In genomic region chr10:110492069-110492782, GRCh38 we compare ENCODE assay signal across 15 cellular contexts. TPM values are rescaled to one million over a fixed set of nuclear protein-coding genes. Genes with fewer than 3 reads are reported as not detected.
DNase-seq lines count a peak whose midpoint lies in the region; ATAC-seq and TF ChIP-seq lines count a peak whose summit lies in the region.
"Had no signal": no experiment of that assay in that cellular context is flagged by ENCODE, and none has a peak within 500 bp of the region (broad histone marks: within the 10 kb centered on the region; RNA-seq: fewer than 3 reads in every experiment).

No MANE protein-coding gene starts in this region.

- H3K36me3 Mint-ChIP-seq in mesothelial cell of epicardium (no peaks in the 10 kb centered on the region), MCF 10A (ENCODE audit: insufficient read depth, unreplicated experiment) (peaks cover 6% of the 10 kb centered on the region)
- H3K36me3 Mint-ChIP-seq: naive thymus-derived CD8-positive, alpha-beta T cell had no signal

- no peak overlapping the region for H2AFZ ChIP-seq in osteoblast (ENCODE audit: low read length)

- H3K9me3 Mint-ChIP-seq in mesothelial cell of epicardium (no peaks in the 10 kb centered on the region), MCF 10A (ENCODE audit: unreplicated experiment) (no peaks in the 10 kb centered on the region)
- H3K9me3 Mint-ChIP-seq: activated T-cell treated with anti-CD3 and anti-CD28 coated beads, Interleukin-2, amount 50 U/mL, for 24 hours; naive thymus-derived CD8-positive, alpha-beta T cell had no signal

- H3K4me3 ChIP-seq in Panc1 (ENCODE audit: low read depth in 2 of 2, low read length in 2 of 2): no peak overlapping the region
- no peak overlapping the region for H3K4me3 ChIP-seq in osteoblast (ENCODE audit: insufficient read depth, low read length)
- H3K4me3 ChIP-seq: smooth muscle cell had no signal

- peaks cover 25% of the 10 kb centered on the region for H3K4me1 ChIP-seq in Panc1 (ENCODE audit: control insufficient read depth, insufficient read depth, low read length)
- H3K4me1 ChIP-seq in osteoblast (ENCODE audit: insufficient read depth, low read length): peaks cover 60% of the 10 kb centered on the region

- no peak overlapping the region for H3K27ac ChIP-seq in Panc1 (ENCODE audit: low read length)
- H3K27ac ChIP-seq in osteoblast (ENCODE audit: low read depth, low read length): peak overlapping the region; percentile 60
- H3K27ac ChIP-seq: VCaP had no signal

- H3K27ac Mint-ChIP-seq in mesothelial cell of epicardium (no peak overlapping the region), MCF 10A (ENCODE audit: low read depth, unreplicated experiment) (no peak overlapping the region)
- H3K27ac Mint-ChIP-seq: activated T-cell treated with anti-CD3 and anti-CD28 coated beads, Interleukin-2, amount 50 U/mL, for 24 hours had no signal

- BruUV-seq in Panc1 (replicated peaks; lab: Mats Ljungman, UMichigan) (no TSS peak), MCF 10A (replicated peaks; lab: Mats Ljungman, UMichigan) (no TSS peak)

- no peak for TF ChIP-seq CTCF in Panc1 (IDR thresholded peaks at IDR 0.05)
- TF ChIP-seq CTCF in osteoblast (IDR thresholded peaks at IDR 0.05; ENCODE audit: extremely low read depth, low read depth, low read length): no peak
- TF ChIP-seq CTCF in mesothelial cell of epicardium (IDR thresholded peaks at IDR 0.05; ENCODE audit: unreplicated experiment): no peak
- no peak for TF ChIP-seq CTCF in MCF 10A (IDR thresholded peaks at IDR 0.05; ENCODE audit: unreplicated experiment)

- H3K4me3 Mint-ChIP-seq in mesothelial cell of epicardium: no peak overlapping the region
- no peak overlapping the region for H3K4me3 Mint-ChIP-seq in MCF 10A (ENCODE audit: unreplicated experiment)
- H3K4me3 Mint-ChIP-seq: activated T-cell treated with anti-CD3 and anti-CD28 coated beads, Interleukin-2, amount 50 U/mL, for 24 hours; naive thymus-derived CD8-positive, alpha-beta T cell had no signal

- H3K27me3 ChIP-seq in Panc1 (ENCODE audit: control insufficient read depth, insufficient read depth, low read length): no peaks in the 10 kb centered on the region
- no peaks in the 10 kb centered on the region for H3K27me3 ChIP-seq in osteoblast (ENCODE audit: insufficient read depth, low read length)

- H3K4me1 Mint-ChIP-seq in mesothelial cell of epicardium: peaks cover 24% of the 10 kb centered on the region
- peaks cover 45% of the 10 kb centered on the region for H3K4me1 Mint-ChIP-seq in MCF 10A (ENCODE audit: insufficient read depth, unreplicated experiment)

- no peaks in the 10 kb centered on the region; the same call in 1 of the 2 replicates for H3K36me3 ChIP-seq in Panc1 (ENCODE audit: control insufficient read depth, insufficient read depth, low read length)
- H3K36me3 ChIP-seq in osteoblast (ENCODE audit: insufficient read depth, low read length): no peaks in the 10 kb centered on the region

- intact Hi-C loops in Panc1 (cut with micrococcal nuclease; ENCODE audit: unreplicated experiment): no loop called here
- intact Hi-C loops in MCF 10A (cut with micrococcal nuclease): no loop called here

- H3K9me3 ChIP-seq in Panc1 (ENCODE audit: control insufficient read depth, insufficient read depth, low read depth, low read length) (no peaks in the 10 kb centered on the region), osteoblast (ENCODE audit: low read depth, low read length) (no peaks in the 10 kb centered on the region)

- peak overlapping the region; percentile 15 for H3K4me2 ChIP-seq in osteoblast (ENCODE audit: insufficient read depth, low read length)
- H3K4me2 ChIP-seq: smooth muscle cell had no signal

- POLR2A ChIA-PET in Panc1 (lab: Charles Lee): no interaction called here
- POLR2A ChIA-PET in MCF 10A (lab: Yijun Ruan, JAX): interaction anchor here (1.0 to 1.3 kb wide), 3 partner anchors 20 to 136 kb away, joined by 3 to 4 read pairs (median 4); no protein-coding TSS in a partner anchor

- H3K27me3 Mint-ChIP-seq in mesothelial cell of epicardium (ENCODE audit: low read depth) (peaks cover 24% of the 10 kb centered on the region), MCF 10A (ENCODE audit: insufficient read depth, unreplicated experiment) (no peaks in the 10 kb centered on the region)

- peaks cover 7% of the 10 kb centered on the region for H4K20me1 ChIP-seq in osteoblast (ENCODE audit: insufficient read depth, low read length)

- ATAC-seq in GM18861 (IDR thresholded peaks at IDR 0.05; ENCODE audit: unreplicated experiment) (peak; percentile 74), HG02884 (IDR thresholded peaks at IDR 0.05; ENCODE audit: unreplicated experiment) (peak; percentile 48), Panc1 (no peak), GM18867 (IDR thresholded peaks at IDR 0.05; ENCODE audit: unreplicated experiment) (no peak)
- ATAC-seq: naive thymus-derived CD8-positive, alpha-beta T cell had no signal

- DNase-seq in Panc1 (ENCODE audit: low read depth, low spot score) (peak; percentile 67), osteoblast (ENCODE audit: insufficient read length, low spot score, missing footprints) (no peak), medulla oblongata (ENCODE audit: extremely low spot score) (no peak), mesothelial cell of epicardium (ENCODE audit: low spot score in 2 of 2, unreplicated experiment in 2 of 2) (no peak), MCF 10A (ENCODE audit: unreplicated experiment) (no peak)
- DNase-seq: activated T-cell treated with anti-CD3 and anti-CD28 coated beads, Interleukin-2, amount 50 U/mL, for 24 hours; naive thymus-derived CD8-positive, alpha-beta T cell; NCI-H1105; NCI-H510A; trophoblast cell had no signal

- H3K79me2 ChIP-seq in osteoblast (ENCODE audit: insufficient read depth, low read length): peaks cover 37% of the 10 kb centered on the region

- in situ Hi-C loops in Panc1 (cut with HindIII; ENCODE audit: low pct_unique_long_range_greater_than_20kb, low sequenced_read_pairs): no loop called here

- CTCF ChIA-PET in Panc1 (lab: Charles Lee): no interaction called here
- CTCF ChIA-PET in MCF 10A (lab: Yijun Ruan, JAX): interaction anchor here (0.8 to 1.2 kb wide), 5 partner anchors 10 to 608 kb away, joined by 3 to 4 read pairs (median 3); no protein-coding TSS in a partner anchor

RNA-seq across cellular contexts. Expression of gene DUSP5, which starts 5.5 kb away (rescaled TPM):
- total RNA-seq in Panc1 (2021; ENCODE audit: unreplicated experiment) (30.1 TPM), osteoblast (8.5 and 10.1 TPM in 2 replicates), mesothelial cell of epicardium (14.8 to 16.0 TPM (median 16.0 TPM) in 3 replicates), MCF 10A (2022) (61.0 and 106 TPM in 2 replicates)
- 18.3 TPM for polyA plus RNA-seq in Panc1 (2012; ENCODE audit: insufficient read length)

Comparison
In these comparisons a context has a peak if more than half of its experiments do, and no peak if none do; other contexts are left out.
1. ATAC-seq: peak in GM18861 (single experiment) and HG02884 (single experiment); none in Panc1 (single experiment) and GM18867 (single experiment).